Comparison of ENCODE assay signal across 21 cellular contexts in genomic region chr7:79930604-79931003, GRCh38.
"Had no signal": no experiment of that assay in that cellular context is flagged by ENCODE, and none has a peak within 500 bp of the region (broad histone marks: within the 10 kb centered on the region; RNA-seq: fewer than 3 reads in every experiment).

No MANE protein-coding gene starts in this region.

- H3K36me3 Mint-ChIP-seq: naive thymus-derived CD8-positive, alpha-beta T cell; type B pancreatic cell had no signal

- H3K9me3 Mint-ChIP-seq: naive thymus-derived CD8-positive, alpha-beta T cell; T-helper 2 cell treated with Interferon-gamma antibody and Interleukin-4, amounts not matched to agents 5 μg/mL and 100 μg/mL, for 36 hours; type B pancreatic cell had no signal

- H3K4me1 Mint-ChIP-seq: activated B cell treated with CpG ODN at 0.5 μM for 24 hours; central memory CD8-positive, alpha-beta T cell had no signal

- H3K9me3 ChIP-seq: body of pancreas, neutrophil had no signal

- H3K36me3 ChIP-seq: neutrophil had no signal

- H3K27me3 ChIP-seq: body of pancreas, neutrophil had no signal

- DNase-seq: activated B cell treated with CpG ODN at 0.5 μM for 24 hours; activated CD4-positive, alpha-beta T cell treated with anti-CD3 and anti-CD28 coated beads for 48 hours; activated CD8-positive, alpha-beta T cell treated with anti-CD3 and anti-CD28 coated beads for 36 hours; activated gamma-delta T cell; activated T-cell treated with anti-CD3 and anti-CD28 coated beads, Interleukin-2, amount 50 U/mL, for 72 hours; amniotic stem cell; body of pancreas; glutamatergic neuron; hypothalamus; kidney glomerular epithelial cell; left ventricle myocardium superior; mesenchymal stem cell; naive thymus-derived CD8-positive, alpha-beta T cell; stimulated activated CD4-positive, alpha-beta T cell treated with anti-CD3 and anti-CD28 coated beads, Interleukin-4, amount 100 ng/mL, for 24 hours; stimulated activated naive CD4-positive, alpha-beta T cell treated with Interleukin-2 at 50 U/mL for 16 hours had no signal

- H3K27me3 Mint-ChIP-seq: activated B cell treated with CpG ODN at 0.5 μM for 24 hours; activated CD8-positive, alpha-beta T cell treated with anti-CD3 and anti-CD28 coated beads for 36 hours; central memory CD8-positive, alpha-beta T cell; naive thymus-derived CD8-positive, alpha-beta T cell had no signal

- H3K27ac ChIP-seq: body of pancreas, coronary artery, neutrophil had no signal

- H3K4me3 Mint-ChIP-seq: activated B cell treated with CpG ODN at 0.5 μM for 24 hours; activated CD8-positive, alpha-beta T cell treated with anti-CD3 and anti-CD28 coated beads for 36 hours; activated T-cell treated with anti-CD3 and anti-CD28 coated beads, Interleukin-2, amount 50 U/mL, for 72 hours; central memory CD8-positive, alpha-beta T cell; naive thymus-derived CD8-positive, alpha-beta T cell; T-helper 2 cell treated with Interferon-gamma antibody and Interleukin-4, amounts not matched to agents 5 μg/mL and 100 μg/mL, for 36 hours; type B pancreatic cell had no signal

- H3K4me3 ChIP-seq: body of pancreas, coronary artery had no signal

- ATAC-seq: activated CD8-positive, alpha-beta T cell treated with anti-CD3 and anti-CD28 coated beads for 36 hours; activated naive CD4-positive, alpha-beta T cell treated with anti-CD3 and anti-CD28 coated beads, Interleukin-2, amount 50 U/mL, for 72 hours; activated T-cell treated with anti-CD3 and anti-CD28 coated beads, Interleukin-2, amount 50 U/mL, for 72 hours; body of pancreas; left ventricle myocardium superior; naive thymus-derived CD8-positive, alpha-beta T cell had no signal

- H3K27ac Mint-ChIP-seq: activated B cell treated with CpG ODN at 0.5 μM for 24 hours; activated CD8-positive, alpha-beta T cell treated with anti-CD3 and anti-CD28 coated beads for 36 hours; activated naive CD4-positive, alpha-beta T cell treated with anti-CD3 and anti-CD28 coated beads, Interleukin-2, amount 50 U/mL, for 72 hours; activated T-cell treated with anti-CD3 and anti-CD28 coated beads, Interleukin-2, amount 50 U/mL, for 72 hours; T-helper 2 cell treated with Interferon-gamma antibody and Interleukin-4, amounts not matched to agents 5 μg/mL and 100 μg/mL, for 36 hours; type B pancreatic cell had no signal

- H3K4me1 ChIP-seq: body of pancreas had no signal
